Comparison of ENCODE assay signal across 29 cellular contexts in genomic region chr6:69086689-69087088, GRCh38.
"Had no signal": no experiment of that assay in that cellular context is flagged by ENCODE, and none has a peak within 500 bp of the region (broad histone marks: within the 10 kb centered on the region; RNA-seq: fewer than 3 reads in every experiment).

No MANE protein-coding gene starts in this region.

- H3K36me3 ChIP-seq: ascending aorta, brain microvascular endothelial cell, heart right ventricle had no signal

- H3K27me3 ChIP-seq: ascending aorta, brain microvascular endothelial cell, dorsolateral prefrontal cortex, heart right ventricle had no signal

- FAIRE-seq: bronchial epithelial cell had no signal

- H3K4me3 ChIP-seq: ascending aorta, coronary artery, dorsolateral prefrontal cortex, heart right ventricle had no signal

- H3K9me3 ChIP-seq: ascending aorta had no signal

- H3K27ac ChIP-seq: ascending aorta, brain microvascular endothelial cell, coronary artery, dorsolateral prefrontal cortex, heart right ventricle had no signal

- ATAC-seq: activated CD4-positive, alpha-beta T cell treated with anti-CD3 and anti-CD28 coated beads for 36 hours; activated CD8-positive, alpha-beta T cell treated with anti-CD3 and anti-CD28 coated beads, Interleukin-2, amount 10 ng/mL, durations not matched to agents 7 days and 5 days; activated naive CD4-positive, alpha-beta T cell treated with anti-CD3 and anti-CD28 coated beads, Interleukin-2, amount 50 U/mL, for 72 hours; activated T-cell treated with anti-CD3 and anti-CD28 coated beads, Interleukin-2, amount 50 U/mL, for 72 hours; esophagus mucosa; heart right ventricle; T-helper 17 cell had no signal

- H3K4me1 ChIP-seq: ascending aorta had no signal

- DNase-seq: activated CD4-positive, alpha-beta memory T cell treated with anti-CD3 and anti-CD28 coated beads for 36 hours; activated CD4-positive, alpha-beta T cell treated with anti-CD3 and anti-CD28 coated beads for 36 hours; activated CD4-positive, alpha-beta T cell treated with anti-CD3 and anti-CD28 coated beads, Interleukin-2, amount 10 ng/mL, durations not matched to agents 24 days and 14 days; activated CD4-positive, CD25-positive, alpha-beta regulatory T cell; activated CD4-positive, CD25-positive, alpha-beta regulatory T cell treated with anti-CD3 and anti-CD28 coated beads, Interleukin-2, amount 50 U/mL, for 72 hours; activated CD8-positive, alpha-beta memory T cell treated with anti-CD3 and anti-CD28 coated beads, Interleukin-2, amount 50 U/mL, for 48 hours; activated CD8-positive, alpha-beta T cell treated with anti-CD3 and anti-CD28 coated beads, Interleukin-2, amount 10 ng/mL, durations not matched to agents 7 days and 5 days; activated gamma-delta T cell; activated naive CD4-positive, alpha-beta T cell; activated naive CD4-positive, alpha-beta T cell treated with anti-CD3 and anti-CD28 coated beads, Interleukin-2, amount 10 ng/mL, durations not matched to agents 7 days and 5 days; activated naive CD8-positive, alpha-beta T cell treated with anti-CD3 and anti-CD28 coated beads, Interleukin-2, amount 10 ng/mL, durations not matched to agents 7 days and 5 days; activated T-cell treated with anti-CD3 and anti-CD28 coated beads for 4 hours; activated T-cell treated with anti-CD3 and anti-CD28 coated beads, Interleukin-2, amount 50 U/mL, for 24 hours; activated T-cell treated with anti-CD3 and anti-CD28 coated beads, Interleukin-2, amount 50 U/mL, for 72 hours; brain microvascular endothelial cell; dorsolateral prefrontal cortex; effector memory CD4-positive, alpha-beta T cell; endodermal cell; foreskin fibroblast; glutamatergic neuron; heart right ventricle; T-helper 1 cell; T-helper 17 cell; T1000 had no signal
